ENCODE assay signal across 8 cellular contexts in genomic region chr9:131503626-131504465, GRCh38. TPM values are rescaled to one million over a fixed set of nuclear protein-coding genes. Genes with fewer than 3 reads are reported as not detected.
DNase-seq lines count a peak whose midpoint lies in the region; ATAC-seq, FAIRE-seq and TF ChIP-seq lines count a peak whose summit lies in the region.

No MANE protein-coding gene starts in this region.

- peak; percentile 9 for ATAC-seq in GM19452 (IDR thresholded peaks at IDR 0.05; ENCODE audit: unreplicated experiment)
- no peak for ATAC-seq in GM19328 (IDR thresholded peaks at IDR 0.05; ENCODE audit: unreplicated experiment)

- H3K9ac ChIP-seq in skeletal muscle tissue (ENCODE audit: low read depth in 1 of 3, low read length in 3 of 3): peak overlapping the region; percentile 79 to 91 (median 86)

- H3K4me3 ChIP-seq in right atrium auricular region: peak overlapping the region; percentile 76 to 91
- peak overlapping the region; percentile 89 to 98 (median 93) for H3K4me3 ChIP-seq in skeletal muscle tissue (ENCODE audit: low read length in 3 of 3)

- H3K4me1 ChIP-seq in right atrium auricular region: peaks cover 0 to 23% of the 10 kb centered on the region in 2 donors
- H3K4me1 ChIP-seq in skeletal muscle tissue (ENCODE audit: control insufficient read depth in 3 of 3, insufficient read depth in 3 of 3, low read length in 3 of 3): peaks cover 14 to 38% (median 22%) of the 10 kb centered on the region in 3 donors

- H3K27ac ChIP-seq in right atrium auricular region: peak overlapping the region in 1 of 2 donors; percentile 77
- no peak overlapping the region for H3K27ac ChIP-seq in skeletal muscle tissue (ENCODE audit: low read depth, low read length)

- no peak for TF ChIP-seq CTCF in right atrium auricular region (IDR thresholded peaks at IDR 0.05)

- DNase-seq in OCI-M1 (lab: John Stamatoyannopoulos, UW): peak; percentile 2
- DNase-seq in activated effector memory CD4-positive, alpha-beta T cell treated with anti-CD3 and anti-CD28 coated beads, Interleukin-2, amount 50 U/mL, for 16 hours: peak; percentile 87
- DNase-seq in right atrium auricular region (ENCODE audit: low spot score): no peak
- no peak for DNase-seq in NK-92 (lab: John Stamatoyannopoulos, UW; ENCODE audit: unreplicated experiment)
- no peak for DNase-seq in frontal cortex (ENCODE audit: low spot score in 2 of 2)

- no peak for FAIRE-seq in frontal cortex (lab: Jason Lieb, UNC)

- H3K27me3 ChIP-seq in right atrium auricular region: no peaks in the 10 kb centered on the region
- no peaks in the 10 kb centered on the region for H3K27me3 ChIP-seq in skeletal muscle tissue (ENCODE audit: control insufficient read depth in 3 of 3, insufficient read depth in 3 of 3, low read length in 3 of 3)

- peaks cover 8% of the 10 kb centered on the region for H3K36me3 ChIP-seq in right atrium auricular region
- peaks cover 19 to 20% (median 19%) of the 10 kb centered on the region in 3 donors for H3K36me3 ChIP-seq in skeletal muscle tissue (ENCODE audit: control insufficient read depth in 3 of 3, insufficient read depth in 3 of 3, low read length in 3 of 3)

- no peaks in the 10 kb centered on the region for H3K9me3 ChIP-seq in right atrium auricular region
- H3K9me3 ChIP-seq in skeletal muscle tissue (ENCODE audit: control insufficient read depth in 3 of 3, low read length in 3 of 3): no peaks in the 10 kb centered on the region

RNA-seq across cellular contexts. Expression of gene POMT1, which starts 1.1 kb away (rescaled TPM):
- 10 to 100 TPM; 13.7 to 16.4 TPM for total RNA-seq in right atrium auricular region
- total RNA-seq in skeletal muscle tissue: 18.8 TPM
- total RNA-seq in frontal cortex: 42.4 TPM

RNA-seq across cellular contexts. Expression of gene UCK1, which starts 27.2 kb away (rescaled TPM):
- total RNA-seq in right atrium auricular region (10 to 100 TPM; 21.2 to 37.8 TPM), skeletal muscle tissue (9.4 TPM), frontal cortex (15.5 TPM)

RNA-seq across cellular contexts. Expression of gene PRRT1B, which starts 41.5 kb away (rescaled TPM):
- not detected for total RNA-seq in right atrium auricular region
- total RNA-seq in skeletal muscle tissue: not detected
- total RNA-seq in frontal cortex: not detected

Comparison
In these comparisons a context has a peak if more than half of its experiments do, and no peak if none do; other contexts are left out.
1. DNase-seq: peak in OCI-M1 (single experiment) and activated effector memory CD4-positive, alpha-beta T cell treated with anti-CD3 and anti-CD28 coated beads, Interleukin-2, amount 50 U/mL, for 16 hours (single experiment); none in right atrium auricular region (single experiment), NK-92 (single experiment) and frontal cortex (0 of 2).